In the genomic region with DNA sequence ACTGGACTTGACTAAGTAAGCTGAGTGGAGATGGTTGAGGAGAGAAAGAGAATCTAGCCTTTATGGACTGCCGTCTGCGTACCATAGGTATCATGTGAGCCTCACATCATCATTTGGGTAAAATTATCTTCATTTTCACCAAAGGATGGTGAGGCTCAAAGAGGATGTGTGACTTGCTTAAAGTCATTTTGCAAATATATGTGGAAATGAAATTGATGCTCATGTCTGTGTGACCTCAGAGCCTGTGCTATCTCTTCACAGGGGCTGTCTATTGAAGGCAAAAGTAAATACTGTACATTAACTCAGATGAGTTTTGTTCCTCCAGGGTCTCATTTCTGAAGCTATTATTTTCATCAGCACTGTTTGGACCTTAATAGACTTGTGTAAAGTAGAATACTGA, we compare ENCODE assay signal across 28 cellular contexts.
"Had no signal": no experiment of that assay in that cellular context is flagged by ENCODE, and none has a peak within 500 bp of the region (broad histone marks: within the 10 kb centered on the region; RNA-seq: fewer than 3 reads in every experiment).

No MANE protein-coding gene starts in this region.

- H3K9me3 ChIP-seq: MG63, SJCRH30 had no signal

- H3K4me1 ChIP-seq: SJCRH30 had no signal

- ATAC-seq: activated CD8-positive, alpha-beta T cell treated with anti-CD3 and anti-CD28 coated beads for 36 hours; activated T-cell treated with anti-CD3 and anti-CD28 coated beads, Interleukin-2, amount 50 U/mL, for 72 hours; activated T-helper 17 cell treated with anti-CD3 and anti-CD28 coated beads, Interleukin-2, amount 50 U/mL, for 72 hours; Panc1 had no signal

- H3K27me3 ChIP-seq: brain microvascular endothelial cell, MG63, SJCRH30 had no signal

- H3K4me3 Mint-ChIP-seq: activated CD4-positive, alpha-beta T cell treated with anti-CD3 and anti-CD28 coated beads, Interleukin-2, amount 10 ng/mL, durations not matched to agents 24 days and 14 days; activated CD8-positive, alpha-beta T cell treated with anti-CD3 and anti-CD28 coated beads for 36 hours; activated naive CD8-positive, alpha-beta T cell treated with anti-CD3 and anti-CD28 coated beads for 36 hours; activated T-cell treated with anti-CD3 and anti-CD28 coated beads, Interleukin-2, amount 50 U/mL, for 72 hours; activated T-helper 17 cell treated with anti-CD3 and anti-CD28 coated beads, Interleukin-2, amount 50 U/mL, for 72 hours had no signal

- H3K27ac Mint-ChIP-seq: activated CD4-positive, alpha-beta T cell treated with anti-CD3 and anti-CD28 coated beads, Interleukin-2, amount 10 ng/mL, durations not matched to agents 24 days and 14 days; activated CD8-positive, alpha-beta T cell treated with anti-CD3 and anti-CD28 coated beads for 36 hours; activated naive CD8-positive, alpha-beta T cell treated with anti-CD3 and anti-CD28 coated beads for 36 hours; activated T-cell treated with anti-CD3 and anti-CD28 coated beads, Interleukin-2, amount 50 U/mL, for 72 hours; activated T-helper 17 cell treated with anti-CD3 and anti-CD28 coated beads, Interleukin-2, amount 50 U/mL, for 72 hours had no signal

- H3K27ac ChIP-seq: brain microvascular endothelial cell, SJCRH30, SK-N-MC had no signal

- H3K4me3 ChIP-seq: MG63, SJCRH30, SK-N-MC had no signal

- H3K4me1 Mint-ChIP-seq: activated CD4-positive, alpha-beta T cell treated with anti-CD3 and anti-CD28 coated beads, Interleukin-2, amount 10 ng/mL, durations not matched to agents 24 days and 14 days; activated naive CD8-positive, alpha-beta T cell treated with anti-CD3 and anti-CD28 coated beads for 36 hours; activated T-helper 17 cell treated with anti-CD3 and anti-CD28 coated beads, Interleukin-2, amount 50 U/mL, for 72 hours had no signal

- H3K9me3 Mint-ChIP-seq: activated CD4-positive, alpha-beta T cell treated with anti-CD3 and anti-CD28 coated beads, Interleukin-2, amount 10 ng/mL, durations not matched to agents 24 days and 14 days; activated CD8-positive, alpha-beta T cell treated with anti-CD3 and anti-CD28 coated beads for 36 hours; activated naive CD8-positive, alpha-beta T cell treated with anti-CD3 and anti-CD28 coated beads for 36 hours; activated T-cell treated with anti-CD3 and anti-CD28 coated beads, Interleukin-2, amount 50 U/mL, for 72 hours; activated T-helper 17 cell treated with anti-CD3 and anti-CD28 coated beads, Interleukin-2, amount 50 U/mL, for 72 hours had no signal

- DNase-seq: activated CD4-positive, alpha-beta T cell treated with anti-CD3 and anti-CD28 coated beads, Interleukin-2, amount 10 ng/mL, durations not matched to agents 24 days and 14 days; activated CD4-positive, alpha-beta T cell treated with anti-CD3 and anti-CD28 coated beads, Interleukin-2, amount 50 U/mL, for 4 hours; activated CD8-positive, alpha-beta T cell treated with anti-CD3 and anti-CD28 coated beads for 36 hours; activated effector memory CD4-positive, alpha-beta T cell treated with anti-CD3 and anti-CD28 coated beads, Interleukin-2, amount 50 U/mL, for 16 hours; activated naive CD4-positive, alpha-beta T cell; activated naive CD4-positive, alpha-beta T cell treated with anti-CD3 and anti-CD28 coated beads, Interleukin-2, amount 50 U/mL, for 16 hours; activated naive CD8-positive, alpha-beta T cell treated with anti-CD3 and anti-CD28 coated beads for 36 hours; activated T-cell treated with anti-CD3 and anti-CD28 coated beads, Interleukin-2, amount 50 U/mL, for 1 hour; activated T-cell treated with anti-CD3 and anti-CD28 coated beads, Interleukin-2, amount 50 U/mL, for 72 hours; amniotic stem cell; aorta; brain microvascular endothelial cell; central memory CD4-positive, alpha-beta T cell; MG63; NCI-H1048; NCI-H1105 treated with DMSO at 0.1 percent for 48 hours; NCI-H1436; NCI-H1694; NCI-H2081 treated with DMSO at 0.1 percent for 48 hours; NCI-H345; NCI-H524 treated with DMSO at 0.1 percent for 48 hours; NCI-H748 treated with DMSO at 0.1 percent for 48 hours; SHP77; SJCRH30; T1000 had no signal

- H3K27me3 Mint-ChIP-seq: activated CD4-positive, alpha-beta T cell treated with anti-CD3 and anti-CD28 coated beads, Interleukin-2, amount 10 ng/mL, durations not matched to agents 24 days and 14 days; activated CD8-positive, alpha-beta T cell treated with anti-CD3 and anti-CD28 coated beads for 36 hours; activated naive CD8-positive, alpha-beta T cell treated with anti-CD3 and anti-CD28 coated beads for 36 hours; activated T-helper 17 cell treated with anti-CD3 and anti-CD28 coated beads, Interleukin-2, amount 50 U/mL, for 72 hours had no signal
